1 cellular context compared by ENCODE assay signal in the genomic region with DNA sequence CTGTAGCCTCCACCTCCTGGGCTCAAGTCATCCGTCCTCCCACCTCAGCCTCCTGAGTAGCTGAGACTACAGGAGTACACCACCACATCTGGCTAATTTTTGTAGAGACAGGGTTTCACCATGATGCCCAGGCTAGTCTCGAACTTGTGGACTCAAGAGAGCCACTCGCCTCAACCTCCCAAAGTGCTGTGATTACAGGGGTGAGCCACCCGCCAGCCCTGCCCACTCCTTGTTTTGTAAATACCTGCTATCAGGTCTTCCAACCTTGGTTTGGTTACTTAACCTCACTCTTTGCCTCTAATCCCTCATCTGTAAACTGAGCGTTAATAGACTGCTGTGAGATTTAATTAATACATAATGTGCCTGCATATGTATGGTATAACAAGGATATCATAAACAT.
TF ChIP-seq lines count a peak whose summit lies in the region.

No MANE protein-coding gene starts in this region.

TF ChIP-seq in H1, 55 proteins besides CTCF, POLR2A, EP300 and RAD21:
- no peak for TF ChIP-seq KDM1A (IDR thresholded peaks at IDR 0.05; ENCODE audit: borderline replicate concordance, low read length)
- no peak for TF ChIP-seq POLR2AphosphoS5 (IDR thresholded peaks at IDR 0.05; ENCODE audit: low read depth, low read length)
- no peak for TF ChIP-seq ZNF274 (IDR thresholded peaks at IDR 0.05; ENCODE audit: borderline replicate concordance, extremely low read depth, low read length)
- no peak for TF ChIP-seq YY1 (IDR thresholded peaks at IDR 0.05; ENCODE audit: low read depth, low read length)
- TF ChIP-seq NANOG (IDR thresholded peaks at IDR 0.05; ENCODE audit: insufficient read depth, low read depth, low read length, poor library complexity, severe bottlenecking) = no peak
- no peak for TF ChIP-seq POU5F1 (IDR thresholded peaks at IDR 0.05; ENCODE audit: low read depth, low read length)
- no peak for TF ChIP-seq SIX5 (IDR thresholded peaks at IDR 0.05; ENCODE audit: low read depth, low read length)
- TF ChIP-seq SRF (IDR thresholded peaks at IDR 0.05; ENCODE audit: low read depth, low read length) = no peak
- TF ChIP-seq HDAC2 (IDR thresholded peaks at IDR 0.05; ENCODE audit: borderline replicate concordance in 1 of 2, low read depth in 2 of 2, low read length in 2 of 2) = no peak
- TF ChIP-seq CREB1 (IDR thresholded peaks at IDR 0.05) = no peak
- no peak for TF ChIP-seq RFX5 (IDR thresholded peaks at IDR 0.05; ENCODE audit: borderline replicate concordance, low read depth, low read length)
- no peak for TF ChIP-seq TAF1 (IDR thresholded peaks at IDR 0.05; ENCODE audit: low read depth, low read length)
- TF ChIP-seq RXRA (IDR thresholded peaks at IDR 0.05; ENCODE audit: insufficient read depth, low read depth, low read length) = no peak
- no peak for TF ChIP-seq CTBP2 (IDR thresholded peaks at IDR 0.05; ENCODE audit: borderline replicate concordance, insufficient read depth, insufficient read length, low read length)
- no peak for TF ChIP-seq BACH1 (IDR thresholded peaks at IDR 0.05; ENCODE audit: low read length)
